In the genomic region with DNA sequence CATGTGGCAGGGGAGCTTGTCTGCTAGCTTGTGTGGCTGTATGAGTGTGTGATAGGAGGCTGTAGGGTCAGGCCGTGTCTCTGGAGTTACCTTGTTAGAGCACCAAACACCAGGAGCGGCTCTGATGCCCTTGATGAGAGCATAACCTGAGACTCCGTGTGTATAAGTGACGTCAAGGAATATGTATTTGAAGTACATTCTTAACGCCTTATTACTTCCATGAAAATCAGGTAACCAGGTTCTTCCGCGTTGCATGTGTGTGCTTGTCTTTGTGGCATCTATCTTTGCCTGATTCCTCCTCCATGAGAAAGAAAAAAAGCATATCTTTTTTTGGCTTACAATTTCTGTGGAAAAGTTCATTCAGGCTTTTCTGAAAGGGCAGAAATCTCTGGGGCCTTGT, we compare ENCODE assay signal across 19 cellular contexts. TPM values are rescaled to one million over a fixed set of nuclear protein-coding genes. Genes with fewer than 3 reads are reported as not detected.
DNase-seq lines count a peak whose midpoint lies in the region; ATAC-seq and TF ChIP-seq lines count a peak whose summit lies in the region.
"Had no signal": no experiment of that assay in that cellular context is flagged by ENCODE, and none has a peak within 500 bp of the region (broad histone marks: within the 10 kb centered on the region; RNA-seq: fewer than 3 reads in every experiment).

No MANE protein-coding gene starts in this region.

- H3K27ac ChIP-seq in fibroblast of lung (ENCODE audit: insufficient read depth, low read length) (no peak overlapping the region), ovary (peak overlapping the region; percentile 53 to 72), transverse colon (peak overlapping the region; percentile 81 to 89 (median 84))
- H3K27ac ChIP-seq: 22Rv1 had no signal

- intact Hi-C loops in ovary (cut with DNase I), result loop anchor here in 1 of 4 donors (5.0 kb wide), 1 partner anchor 298 kb away; no protein-coding TSS in a partner anchor
- intact Hi-C loops in transverse colon (cut with DNase I; ENCODE audit: low total_unique reads), result loop anchor here (5.0 kb wide), 1 partner anchor 298 kb away; no protein-coding TSS in a partner anchor

- no peaks in the 10 kb centered on the region for H4K20me1 ChIP-seq in fibroblast of lung (ENCODE audit: control insufficient read depth, extremely low read depth, insufficient read depth, low read length)

- no peak for ATAC-seq in GM19035 (IDR thresholded peaks at IDR 0.05; ENCODE audit: unreplicated experiment)
- ATAC-seq: activated naive CD8-positive, alpha-beta T cell treated with anti-CD3 and anti-CD28 coated beads, Interleukin-2, amount 50 U/mL, for 24 hours; Right ventricle myocardium inferior had no signal

- in situ Hi-C loops in transverse colon (cut with MboI; ENCODE audit: low pct_ligation_motif_present in 1 of 4, low pct_unique_long_range_greater_than_20kb in 1 of 4, low sequenced_read_pairs in 3 of 4), result loop anchor here in 1 of 4 donors (10.0 kb wide), 1 partner anchor 291 kb away; no protein-coding TSS in a partner anchor

- no peak for TF ChIP-seq CTCF in fibroblast of lung (conservative IDR thresholded peaks at IDR 0.05 in 1 of 2, IDR thresholded peaks at IDR 0.05 in 1 of 2; ENCODE audit: low read depth in 1 of 2, low read length in 2 of 2)
- TF ChIP-seq CTCF in ovary (IDR thresholded peaks at IDR 0.05), result no peak
- no peak for TF ChIP-seq CTCF in transverse colon (IDR thresholded peaks at IDR 0.05)

- WGBS in ovary, 3 donors, result 61 to 71% (median 69%) methylated on average over 7 of the region's 7 CpGs
- 79 to 84% methylated on average over 5 to 7 of the region's 7 CpGs for WGBS in transverse colon (ENCODE audit: low coverage in 1 of 2), 2 donors

- peaks cover 5% of the 10 kb centered on the region for H3K36me3 ChIP-seq in fibroblast of lung (ENCODE audit: control insufficient read depth, insufficient read depth, low read length)
- no peaks in the 10 kb centered on the region for H3K36me3 ChIP-seq in ovary
- no peaks in the 10 kb centered on the region for H3K36me3 ChIP-seq in transverse colon
- H3K36me3 ChIP-seq: right atrium auricular region had no signal

- peaks cover 23% of the 10 kb centered on the region for H3K4me1 ChIP-seq in fibroblast of lung (ENCODE audit: control insufficient read depth, extremely low read depth, insufficient read depth, low read length)
- peaks cover 17% of the 10 kb centered on the region for H3K4me1 ChIP-seq in ovary (ENCODE audit: insufficient read depth)
- peaks cover 18 to 50% (median 23%) of the 10 kb centered on the region in 4 donors for H3K4me1 ChIP-seq in transverse colon

- H3K27me3 ChIP-seq in fibroblast of lung (ENCODE audit: control insufficient read depth, insufficient read depth, low read length) (no peaks in the 10 kb centered on the region), ovary (no peaks in the 10 kb centered on the region), transverse colon (no peaks in the 10 kb centered on the region)
- H3K27me3 ChIP-seq: right atrium auricular region, testis had no signal

- TF ChIP-seq POLR2A in ovary (IDR thresholded peaks at IDR 0.05) (no peak), transverse colon (IDR thresholded peaks at IDR 0.05) (no peak)

- peaks cover 6% of the 10 kb centered on the region for H3K79me2 ChIP-seq in fibroblast of lung (ENCODE audit: control insufficient read depth, insufficient read depth, low read length)

- H3K4me3 ChIP-seq in fibroblast of lung (replicated peaks in 1 of 4; ENCODE audit: control extremely low read depth in 1 of 4, insufficient read depth in 1 of 4, low read depth in 3 of 4, low read length in 4 of 4), result no peak overlapping the region
- H3K4me3 ChIP-seq in ovary, result no peak overlapping the region
- no peak overlapping the region for H3K4me3 ChIP-seq in transverse colon
- H3K4me3 ChIP-seq: testis had no signal

- no peak overlapping the region for H3K9ac ChIP-seq in fibroblast of lung (ENCODE audit: insufficient read depth, low read length)

- H3K4me2 ChIP-seq in fibroblast of lung (ENCODE audit: extremely low read depth, insufficient read depth, low read length), result peak overlapping the region; percentile 11

- H2AFZ ChIP-seq in fibroblast of lung (ENCODE audit: low read length), result no peak overlapping the region

- peak; percentile 24 for DNase-seq in DMS53 (lab: John Stamatoyannopoulos, UW)
- no peak for DNase-seq in DMS53 treated with DMSO at 0.1 percent for 48 hours (lab: John Stamatoyannopoulos, UW; ENCODE audit: unreplicated experiment)
- DNase-seq in fibroblast of lung (ENCODE audit: low read depth in 2 of 2), result no peak
- no peak for DNase-seq in ovary
- no peak for DNase-seq in transverse colon
- no peak for DNase-seq in cerebellum (ENCODE audit: low spot score)
- no peak for DNase-seq in activated effector memory CD4-positive, alpha-beta T cell treated with anti-CD3 and anti-CD28 coated beads, Interleukin-2, amount 50 U/mL, for 16 hours
- DNase-seq: activated CD8-positive, alpha-beta memory T cell treated with anti-CD3 and anti-CD28 coated beads for 24 hours; activated naive CD8-positive, alpha-beta T cell treated with anti-CD3 and anti-CD28 coated beads, Interleukin-2, amount 50 U/mL, for 24 hours; CD4-positive, CD25-positive, alpha-beta regulatory T cell; cerebellar nuclear complex; NCI-H1417 treated with DMSO at 0.1 percent for 48 hours; stimulated activated CD4-positive, alpha-beta T cell treated with anti-CD3 and anti-CD28 coated beads, Interleukin-2, amount 100 ng/mL, for 48 hours; T-helper 1 cell; testis had no signal

- H3K9me3 ChIP-seq in fibroblast of lung (ENCODE audit: control insufficient read depth, insufficient read depth, low read depth, low read length) (no peaks in the 10 kb centered on the region), ovary (no peaks in the 10 kb centered on the region), transverse colon (no peaks in the 10 kb centered on the region)
- H3K9me3 ChIP-seq: right atrium auricular region, testis had no signal

- TF ChIP-seq EP300 in ovary (IDR thresholded peaks at IDR 0.05) (no peak), transverse colon (IDR thresholded peaks at IDR 0.05; ENCODE audit: low read depth) (no peak)

RNA-seq across cellular contexts. Expression of a gene that starts 4.6 kb away (rescaled TPM):
- total RNA-seq in fibroblast of lung (68.0 and 78.8 TPM in 2 replicates), ovary (100 to 1,000 TPM in 5 of 7 donors, 10 to 100 TPM in 2; 69.7 to 157 (median 119) TPM), transverse colon (10 to 100 TPM; 15.7 to 29.2 (median 24.3) TPM), cerebellum (26.4 TPM)
- polyA plus RNA-seq in fibroblast of lung (133 and 163 TPM in 2 replicates), ovary (100 to 1,000 TPM; 139 to 240 TPM)
- polyA plus RNA-seq in fibroblast of lung (2012), result 157 and 189 TPM in 2 replicates
- 113 and 130 TPM in 2 replicates for polyA minus RNA-seq in fibroblast of lung (ENCODE audit: low replicate concordance)
- polyA plus RNA-seq: CD4-positive, CD25-positive, alpha-beta regulatory T cell had no signal

RNA-seq across cellular contexts. Expression of a gene that starts 54.7 kb away (rescaled TPM):
- total RNA-seq in fibroblast of lung (18.2 and 19.8 TPM in 2 replicates), ovary (10 to 100 TPM; 35.5 to 77.0 (median 68.3) TPM), transverse colon (10 to 100 TPM; 48.3 to 63.9 (median 53.1) TPM), cerebellum (46.9 TPM)
- polyA plus RNA-seq in fibroblast of lung (24.5 and 28.5 TPM in 2 replicates), ovary (10 to 100 TPM; 17.5 to 46.9 TPM)
- polyA plus RNA-seq in fibroblast of lung (2012), result 10.8 and 13.3 TPM in 2 replicates
- polyA minus RNA-seq in fibroblast of lung (ENCODE audit: low replicate concordance), result 68.9 and 78.5 TPM in 2 replicates
